22 cellular contexts compared by ENCODE assay signal in genomic region chr4:17064959-17065358, GRCh38.
DNase-seq lines count a peak whose midpoint lies in the region; TF ChIP-seq lines count a peak whose summit lies in the region.
"Had no signal": no experiment of that assay in that cellular context is flagged by ENCODE, and none has a peak within 500 bp of the region (broad histone marks: within the 10 kb centered on the region; RNA-seq: fewer than 3 reads in every experiment).

No MANE protein-coding gene starts in this region.

- H3K27ac Mint-ChIP-seq in activated CD4-positive, alpha-beta memory T cell treated with anti-CD3 and anti-CD28 coated beads for 36 hours, result no peak overlapping the region

- H3K4me3 ChIP-seq in SJSA1, result no peak overlapping the region
- H3K4me3 ChIP-seq in fibroblast of the aortic adventitia (ENCODE audit: low read depth, low read length), result no peak overlapping the region
- H3K4me3 ChIP-seq: K562, SJCRH30 had no signal

- no peak for TF ChIP-seq CTCF in fibroblast of the aortic adventitia (IDR thresholded peaks at IDR 0.05; ENCODE audit: insufficient read depth, low read length)

- H3K9me3 ChIP-seq in SJSA1 (replicated peaks), result 0 out of 2 replicates have a peak, but pooled peaks cover under 1% of the 10 kb centered on the region
- H3K9me3 ChIP-seq: SJCRH30 had no signal

- peaks cover 56% of the 10 kb centered on the region for H3K4me1 ChIP-seq in SJSA1 (replicated peaks)
- H3K4me1 ChIP-seq: SJCRH30 had no signal

- no peaks in the 10 kb centered on the region for H3K36me3 Mint-ChIP-seq in activated CD4-positive, alpha-beta memory T cell treated with anti-CD3 and anti-CD28 coated beads for 36 hours

- intact Hi-C loops in activated CD4-positive, alpha-beta memory T cell treated with anti-CD3 and anti-CD28 coated beads for 36 hours (cut with micrococcal nuclease), result no loop called here

- no peaks in the 10 kb centered on the region for H3K36me3 ChIP-seq in SJSA1
- H3K36me3 ChIP-seq: SJCRH30 had no signal

- peaks cover 1% of the 10 kb centered on the region for H3K27me3 Mint-ChIP-seq in activated CD4-positive, alpha-beta memory T cell treated with anti-CD3 and anti-CD28 coated beads for 36 hours

- DNase-seq in HS-27A (ENCODE audit: low read depth), result peak; percentile 9
- no peak for DNase-seq in SJSA1 (ENCODE audit: low read depth in 1 of 2, low spot score in 2 of 2)
- peak; percentile 56 for DNase-seq in fibroblast of the aortic adventitia (ENCODE audit: low read depth)
- no peak for DNase-seq in activated CD4-positive, alpha-beta memory T cell treated with anti-CD3 and anti-CD28 coated beads for 36 hours
- no peak for DNase-seq in islet precursor cell
- DNase-seq in T-helper 2 cell, result no peak
- no peak for DNase-seq in occipital lobe (lab: John Stamatoyannopoulos, UW)
- DNase-seq: Calu3, DMS79 treated with DMSO at 0.1 percent for 48 hours, GF-D8, MV-4-11, NCI-H1105, NCI-H1436 treated with DMSO at 0.1 percent for 48 hours, NCI-H187 treated with DMSO at 0.1 percent for 48 hours, NCI-H2171 treated with DMSO at 0.1 percent for 48 hours, NCI-H345, NCI-H510A treated with DMSO at 0.1 percent for 48 hours, NCI-H774, PC-3, SJCRH30, T-helper 1 cell had no signal

- peak overlapping the region; percentile 73 for H3K27ac ChIP-seq in SJSA1
- H3K27ac ChIP-seq: SJCRH30 had no signal

- no peak overlapping the region for H3K4me3 Mint-ChIP-seq in activated CD4-positive, alpha-beta memory T cell treated with anti-CD3 and anti-CD28 coated beads for 36 hours

- CTCF ChIA-PET in activated CD4-positive, alpha-beta memory T cell treated with anti-CD3 and anti-CD28 coated beads for 36 hours (lab: Charles Lee), result no interaction called here

- POLR2A ChIA-PET in activated CD4-positive, alpha-beta memory T cell treated with anti-CD3 and anti-CD28 coated beads for 36 hours (lab: Charles Lee), result no interaction called here

- H3K9me3 Mint-ChIP-seq in activated CD4-positive, alpha-beta memory T cell treated with anti-CD3 and anti-CD28 coated beads for 36 hours, result no peaks in the 10 kb centered on the region

- no peaks in the 10 kb centered on the region for H3K4me1 Mint-ChIP-seq in activated CD4-positive, alpha-beta memory T cell treated with anti-CD3 and anti-CD28 coated beads for 36 hours (ENCODE audit: low read depth)

- no peaks in the 10 kb centered on the region for H3K27me3 ChIP-seq in SJSA1 (replicated peaks)
- H3K27me3 ChIP-seq: SJCRH30 had no signal

Comparison
In these comparisons a context has a peak if more than half of its experiments do, and no peak if none do; other contexts are left out.
1. DNase-seq: peak in HS-27A (single experiment) and fibroblast of the aortic adventitia (single experiment); none in SJSA1 (0 of 2), activated CD4-positive, alpha-beta memory T cell treated with anti-CD3 and anti-CD28 coated beads for 36 hours (single experiment), islet precursor cell (single experiment), T-helper 2 cell (0 of 5) and occipital lobe (single experiment).